Comparison of ENCODE assay signal across 8 cellular contexts in the genomic region with DNA sequence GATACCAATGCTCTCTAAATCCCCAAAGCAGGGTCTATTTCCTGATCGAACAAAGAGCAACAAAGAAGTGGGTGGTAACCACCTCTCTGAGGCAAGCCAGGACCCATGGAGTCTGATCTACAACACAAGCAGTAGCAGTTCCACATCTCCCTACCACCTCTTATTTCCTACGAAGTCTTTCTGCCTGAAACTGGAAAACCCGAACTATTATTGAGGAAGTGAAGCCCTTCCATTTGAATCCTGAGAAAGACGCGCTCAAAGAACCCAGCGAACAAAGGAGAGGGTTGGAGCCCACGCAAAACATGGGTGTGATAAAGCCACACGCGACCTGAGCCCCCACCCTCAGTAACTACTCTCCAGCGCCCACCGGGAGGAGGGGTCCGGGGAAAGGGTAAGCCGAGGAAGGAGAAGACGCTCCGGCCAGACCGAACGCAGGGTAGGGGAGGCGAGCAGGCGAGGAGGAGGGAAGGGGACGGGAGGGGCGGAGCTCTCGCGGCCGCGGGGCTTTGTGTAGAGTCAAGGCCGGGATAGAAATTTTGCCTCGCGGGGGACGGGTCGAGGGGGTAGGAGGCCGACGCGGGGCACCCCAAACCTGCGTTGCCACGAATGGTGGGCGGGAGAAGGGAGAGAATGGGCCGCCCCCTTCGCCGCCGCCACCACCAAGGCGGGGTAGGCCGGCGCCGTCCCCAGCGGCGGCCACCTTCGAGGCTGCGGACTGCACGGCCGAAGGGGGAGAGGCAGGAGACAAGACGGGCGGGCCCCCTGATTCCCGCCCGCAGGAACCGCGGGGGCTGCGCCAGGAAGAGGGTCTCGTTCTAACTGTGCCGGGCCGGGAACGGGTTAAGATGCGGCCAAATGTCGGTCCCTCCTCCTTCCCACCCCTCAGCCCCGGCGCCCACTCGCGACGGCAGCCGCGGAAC. TPM values are rescaled to one million over a fixed set of nuclear protein-coding genes. Genes with fewer than 3 reads are reported as not detected.
DNase-seq lines count a peak whose midpoint lies in the region; ATAC-seq and TF ChIP-seq lines count a peak whose summit lies in the region.

No MANE protein-coding gene starts in this region.

- peak; percentile 37 for ATAC-seq in HG02943 (IDR thresholded peaks at IDR 0.05; ENCODE audit: low read depth, unreplicated experiment)
- ATAC-seq in lung (ENCODE audit: insufficient read depth, low FRiP score): peak; percentile 29

- H3K27ac Mint-ChIP-seq in activated CD4-positive, alpha-beta memory T cell treated with anti-CD3 and anti-CD28 coated beads for 36 hours: peak overlapping the region; percentile 80

- H3K4me1 ChIP-seq in lung (ENCODE audit: control insufficient read depth in 2 of 2, insufficient read depth in 2 of 2, low read length in 2 of 2): peaks cover 0 to 8% of the 10 kb centered on the region in 2 donors

- no peaks in the 10 kb centered on the region for H3K36me3 ChIP-seq in lung (ENCODE audit: control insufficient read depth in 2 of 2, insufficient read depth in 2 of 2, low read length in 2 of 2)

- H3K27me3 Mint-ChIP-seq in activated CD4-positive, alpha-beta memory T cell treated with anti-CD3 and anti-CD28 coated beads for 36 hours: no peaks in the 10 kb centered on the region

- POLR2A ChIA-PET in activated CD4-positive, alpha-beta memory T cell treated with anti-CD3 and anti-CD28 coated beads for 36 hours (lab: Charles Lee): interaction anchor here (1.4 kb wide), 1 partner anchor 11 kb away, joined by 4 read pairs; no protein-coding TSS in a partner anchor

- no peak for TF ChIP-seq CTCF in lung (IDR thresholded peaks at IDR 0.05; ENCODE audit: control extremely low read depth, extremely low read depth)

- no peaks in the 10 kb centered on the region for H3K9me3 Mint-ChIP-seq in activated CD4-positive, alpha-beta memory T cell treated with anti-CD3 and anti-CD28 coated beads for 36 hours

- intact Hi-C loops in activated CD4-positive, alpha-beta memory T cell treated with anti-CD3 and anti-CD28 coated beads for 36 hours (cut with micrococcal nuclease): loop anchor here (1.0 to 5.0 kb wide), 2 partner anchors 9 to 338 kb away; no protein-coding TSS in a partner anchor

- H3K9me3 ChIP-seq in lung (ENCODE audit: control insufficient read depth in 2 of 2, insufficient read depth in 1 of 2, low read length in 1 of 2): no peaks in the 10 kb centered on the region

- H3K36me3 Mint-ChIP-seq in activated CD4-positive, alpha-beta memory T cell treated with anti-CD3 and anti-CD28 coated beads for 36 hours: peaks cover 5% of the 10 kb centered on the region

- H3K27ac ChIP-seq in lung (ENCODE audit: low read depth in 1 of 2, low read length in 1 of 2): peak overlapping the region; percentile 94 to 97

- H3K27me3 ChIP-seq in lung (ENCODE audit: control insufficient read depth, insufficient read depth): no peaks in the 10 kb centered on the region

- DNase-seq in NK-92 treated with Interleukin-12 subunit alpha and Interleukin-12 subunit beta, amount 100 ng/mL, for 24 hours (lab: John Stamatoyannopoulos, UW): peak; percentile 42
- DNase-seq in NK-92 (lab: John Stamatoyannopoulos, UW; ENCODE audit: unreplicated experiment) (no peak), NCI-H2227 (lab: John Stamatoyannopoulos, UW; ENCODE audit: unreplicated experiment) (peak; percentile 53), lung (ENCODE audit: low spot score) (peak; percentile 48)
- DNase-seq in activated CD4-positive, alpha-beta memory T cell treated with anti-CD3 and anti-CD28 coated beads for 36 hours: peak; percentile 62
- peak; percentile 44 for DNase-seq in effector CD4-positive, alpha-beta T cell
- DNase-seq in stimulated activated CD8-positive, alpha-beta memory T cell treated with anti-CD3 and anti-CD28 coated beads, Interleukin-12 subunit alpha, Interleukin-12 subunit beta, amount 100 ng/mL, for 1 hour (ENCODE audit: low read depth): peak; percentile 8

- H3K4me1 Mint-ChIP-seq in activated CD4-positive, alpha-beta memory T cell treated with anti-CD3 and anti-CD28 coated beads for 36 hours (ENCODE audit: low read depth): peaks cover 32% of the 10 kb centered on the region

- H3K4me3 ChIP-seq in lung: peak overlapping the region; percentile 86

- 0 to 1% methylated on average over 47 to 70 of the region's 70 CpGs for WGBS in lung, 2 donors

- H3K4me3 Mint-ChIP-seq in activated CD4-positive, alpha-beta memory T cell treated with anti-CD3 and anti-CD28 coated beads for 36 hours: peak overlapping the region; percentile 96

- CTCF ChIA-PET in activated CD4-positive, alpha-beta memory T cell treated with anti-CD3 and anti-CD28 coated beads for 36 hours (lab: Charles Lee): interaction anchor here (2.5 kb wide), 1 partner anchor 33 kb away, joined by 8 read pairs; no protein-coding TSS in a partner anchor

RNA-seq across cellular contexts. Expression of a gene that starts 0.8 kb away (rescaled TPM):
- total RNA-seq in activated CD4-positive, alpha-beta memory T cell treated with anti-CD3 and anti-CD28 coated beads for 36 hours: 10 to 100 TPM; 93.7 to 95.1 TPM
- 100 to 1,000 TPM in 1 of 2 donors, 10 to 100 TPM in 1; 48.2 to 113 TPM for total RNA-seq in lung
- polyA plus RNA-seq in lung: 10 to 100 TPM; 53.2 to 69.6 TPM
